23 cellular contexts compared by ENCODE assay signal in genomic region chr17:78049609-78050008, GRCh38.
A peak's percentile ranks its signal among the peaks of the same experiment; 100 is the strongest.
DNase-seq lines count a peak whose midpoint lies in the region; ATAC-seq, FAIRE-seq and TF ChIP-seq lines count a peak whose summit lies in the region.
"Had no signal": no experiment of that assay in that cellular context is flagged by ENCODE, and none has a peak within 500 bp of the region (broad histone marks: within the 10 kb centered on the region; RNA-seq: fewer than 3 reads in every experiment).

No MANE protein-coding gene starts in this region.

- H3K36me3 Mint-ChIP-seq in activated CD4-positive, alpha-beta memory T cell treated with anti-CD3 and anti-CD28 coated beads for 36 hours: peaks cover 23% of the 10 kb centered on the region
- peaks cover 32% of the 10 kb centered on the region for H3K36me3 Mint-ChIP-seq in activated CD4-positive, alpha-beta memory T cell treated with anti-CD3 and anti-CD28 coated beads, Interleukin-2, amount 10 ng/mL, durations not matched to agents 7 days and 5 days (ENCODE audit: low read depth)
- peaks cover 39% of the 10 kb centered on the region for H3K36me3 Mint-ChIP-seq in osteocyte (ENCODE audit: unreplicated experiment)

- no peak overlapping the region for H3K27ac ChIP-seq in A673 (ENCODE audit: low read depth, low read length, poor library complexity, severe bottlenecking)
- peak overlapping the region; percentile 25; the same call in 2 of the 3 replicates for H3K27ac ChIP-seq in K562 (ENCODE audit: extremely low read depth, low read depth, low read length)
- H3K27ac ChIP-seq: SJSA1 had no signal

- in situ Hi-C loops in K562 (cut with MboI): no loop called here

- H2AFZ ChIP-seq in K562 (ENCODE audit: low read depth, low read length): no peak overlapping the region

- POLR2A ChIA-PET in activated CD4-positive, alpha-beta memory T cell treated with anti-CD3 and anti-CD28 coated beads for 36 hours (lab: Charles Lee): no interaction called here
- POLR2A ChIA-PET in activated CD4-positive, alpha-beta memory T cell treated with anti-CD3 and anti-CD28 coated beads, Interleukin-2, amount 10 ng/mL, durations not matched to agents 7 days and 5 days (lab: Charles Lee): no interaction called here
- POLR2A ChIA-PET in A673 (lab: Charles Lee; ENCODE audit: low non-redundant PET): no interaction called here
- POLR2A ChIA-PET in K562 (lab: Yijun Ruan, JAX): no interaction called here

- no peak for ATAC-seq in K562
- ATAC-seq in esophagus mucosa: no peak
- ATAC-seq: Right ventricle myocardium inferior had no signal

- FAIRE-seq in K562 (lab: Jason Lieb, UNC): no peak
- FAIRE-seq: GM19239, H54 had no signal

- intact Hi-C loops in activated CD4-positive, alpha-beta memory T cell treated with anti-CD3 and anti-CD28 coated beads for 36 hours (cut with micrococcal nuclease): no loop called here
- intact Hi-C loops in A673 (cut with micrococcal nuclease; ENCODE audit: unreplicated experiment) (no loop called here), K562 (cut with micrococcal nuclease) (no loop called here)

- H3K36me3 ChIP-seq in A673 (ENCODE audit: insufficient read depth, low read length, poor library complexity, severe bottlenecking) (peaks cover 22% of the 10 kb centered on the region), K562 (ENCODE audit: control insufficient read depth, insufficient read depth, low read length) (peaks cover 21% of the 10 kb centered on the region)

- no peaks in the 10 kb centered on the region for H3K79me2 ChIP-seq in K562 (ENCODE audit: control insufficient read depth, insufficient read depth, low read length)

- peaks cover 16% of the 10 kb centered on the region for H3K4me1 ChIP-seq in A673 (ENCODE audit: insufficient read depth, low read length, poor library complexity, severe bottlenecking)
- H3K4me1 ChIP-seq in K562 (replicated peaks in 1 of 2; ENCODE audit: control insufficient read depth in 2 of 2, insufficient read depth in 2 of 2, low read length in 2 of 2): peaks cover 24 to 37% of the 10 kb centered on the region in 2 experiments; a peak in 4 of 5 replicates
- H3K4me1 ChIP-seq: SJSA1 had no signal

- H3K9me3 ChIP-seq in A673 (ENCODE audit: low read depth, low read length, poor library complexity, severe bottlenecking): no peaks in the 10 kb centered on the region
- H3K9me3 ChIP-seq in K562 (replicated peaks; ENCODE audit: control insufficient read depth, insufficient read depth, low read depth, low read length): no peaks in the 10 kb centered on the region
- H3K9me3 ChIP-seq: MG63, SJSA1 had no signal

- no peaks in the 10 kb centered on the region for H3K27me3 ChIP-seq in A673 (replicated peaks; ENCODE audit: insufficient read depth, low read depth, low read length, poor library complexity)
- H3K27me3 ChIP-seq in K562 (ENCODE audit: control insufficient read depth in 2 of 2, insufficient read depth in 2 of 2, low read length in 2 of 2): no peaks in the 10 kb centered on the region
- H3K27me3 ChIP-seq: MG63, SJSA1 had no signal

- 77% methylated on average over 2 of the region's 2 CpGs for WGBS in K562 (ENCODE audit: insufficient coverage, low coverage, missing lambda C conversion rate)

- no peaks in the 10 kb centered on the region for H3K9me3 Mint-ChIP-seq in activated CD4-positive, alpha-beta memory T cell treated with anti-CD3 and anti-CD28 coated beads for 36 hours
- H3K9me3 Mint-ChIP-seq in activated CD4-positive, alpha-beta memory T cell treated with anti-CD3 and anti-CD28 coated beads, Interleukin-2, amount 10 ng/mL, durations not matched to agents 7 days and 5 days: no peaks in the 10 kb centered on the region
- peaks cover 4% of the 10 kb centered on the region for H3K9me3 Mint-ChIP-seq in osteocyte (ENCODE audit: unreplicated experiment)
- H3K9me3 Mint-ChIP-seq: HFFc6 had no signal

- peak overlapping the region; percentile 21 for H3K27ac Mint-ChIP-seq in activated CD4-positive, alpha-beta memory T cell treated with anti-CD3 and anti-CD28 coated beads for 36 hours
- no peak overlapping the region for H3K27ac Mint-ChIP-seq in activated CD4-positive, alpha-beta memory T cell treated with anti-CD3 and anti-CD28 coated beads, Interleukin-2, amount 10 ng/mL, durations not matched to agents 7 days and 5 days
- no peak overlapping the region for H3K27ac Mint-ChIP-seq in osteocyte (ENCODE audit: unreplicated experiment)
- H3K27ac Mint-ChIP-seq: B cell, HFFc6 had no signal

- no peak for TF ChIP-seq EP300 in K562 (IDR thresholded peaks at IDR 0.05; ENCODE audit: low read length)

- H3K4me1 Mint-ChIP-seq in activated CD4-positive, alpha-beta memory T cell treated with anti-CD3 and anti-CD28 coated beads for 36 hours (ENCODE audit: low read depth): peaks cover 19% of the 10 kb centered on the region
- H3K4me1 Mint-ChIP-seq in activated CD4-positive, alpha-beta memory T cell treated with anti-CD3 and anti-CD28 coated beads, Interleukin-2, amount 10 ng/mL, durations not matched to agents 7 days and 5 days: no peaks in the 10 kb centered on the region
- no peaks in the 10 kb centered on the region for H3K4me1 Mint-ChIP-seq in osteocyte (ENCODE audit: unreplicated experiment)
- H3K4me1 Mint-ChIP-seq: B cell had no signal

- H3K4me2 ChIP-seq in K562 (ENCODE audit: insufficient read depth, low read length): no peak overlapping the region

- H3K9me1 ChIP-seq in K562 (ENCODE audit: control insufficient read depth, insufficient read depth, low read length): no peaks in the 10 kb centered on the region

- no peak for TF ChIP-seq RAD21 in K562 (CRISPR knock-in tag; conservative IDR thresholded peaks at IDR 0.05 in 1 of 2, IDR thresholded peaks at IDR 0.05 in 1 of 2)

- no peaks in the 10 kb centered on the region for H3K27me3 Mint-ChIP-seq in activated CD4-positive, alpha-beta memory T cell treated with anti-CD3 and anti-CD28 coated beads for 36 hours
- no peaks in the 10 kb centered on the region for H3K27me3 Mint-ChIP-seq in activated CD4-positive, alpha-beta memory T cell treated with anti-CD3 and anti-CD28 coated beads, Interleukin-2, amount 10 ng/mL, durations not matched to agents 7 days and 5 days
- H3K27me3 Mint-ChIP-seq in osteocyte (ENCODE audit: unreplicated experiment): no peaks in the 10 kb centered on the region
- H3K27me3 Mint-ChIP-seq: B cell had no signal

- H4K20me1 ChIP-seq in K562 (replicated peaks; ENCODE audit: control insufficient read depth, insufficient read depth, low read length): no peaks in the 10 kb centered on the region

- TF ChIP-seq POLR2A in K562 (conservative IDR thresholded peaks at IDR 0.05): no peak

- H3K9ac ChIP-seq in K562 (ENCODE audit: insufficient read depth in 1 of 2, low read depth in 2 of 2, low read length in 2 of 2): no peak overlapping the region

- no TSS peak for BruUV-seq in A673 (replicated peaks; lab: Mats Ljungman, UMichigan)
- no TSS peak for BruUV-seq in K562 (replicated peaks; lab: Mats Ljungman, UMichigan)

- DNase-seq in activated CD4-positive, alpha-beta memory T cell treated with anti-CD3 and anti-CD28 coated beads for 36 hours: no peak
- no peak for DNase-seq in activated CD4-positive, alpha-beta memory T cell treated with anti-CD3 and anti-CD28 coated beads, Interleukin-2, amount 10 ng/mL, durations not matched to agents 7 days and 5 days
- DNase-seq in A673 (ENCODE audit: low spot score): peak; percentile 17
- DNase-seq in K562 (ENCODE audit: extremely low read depth in 1 of 4, low spot score in 3 of 4): peak in 1 of 4 experiments; percentile 15
- DNase-seq in osteocyte (ENCODE audit: extremely low spot score, unreplicated experiment): peak; percentile 42
- no peak for DNase-seq in NCI-H2081 (lab: John Stamatoyannopoulos, UW)
- DNase-seq: EL, GF-D8, HFFc6, Kasumi-1, MG63, NCI-H1417, NCI-H1694 treated with DMSO at 0.1 percent for 48 hours, NCI-H2107, NCI-H446 treated with DMSO at 0.1 percent for 48 hours, NCI-H526 treated with DMSO at 0.1 percent for 48 hours had no signal

- no peak for TF ChIP-seq CTCF in A673 (conservative IDR thresholded peaks at IDR 0.05; ENCODE audit: low read depth, low read length)
- no peak for TF ChIP-seq CTCF in K562 (IDR thresholded peaks at IDR 0.05 in 2 of 3, conservative IDR thresholded peaks at IDR 0.05 in 1 of 3; ENCODE audit: insufficient read depth in 2 of 3, low read depth in 1 of 3, low read length in 3 of 3)
- no peak for TF ChIP-seq CTCF in osteocyte (IDR thresholded peaks at IDR 0.05)

- H3K4me3 ChIP-seq in A673 (ENCODE audit: low read depth, low read length, poor library complexity, severe bottlenecking) (no peak overlapping the region), K562 (no peak overlapping the region)
- H3K4me3 ChIP-seq: MG63, SJSA1 had no signal

- CTCF ChIA-PET in activated CD4-positive, alpha-beta memory T cell treated with anti-CD3 and anti-CD28 coated beads for 36 hours (lab: Charles Lee): no interaction called here
- CTCF ChIA-PET in activated CD4-positive, alpha-beta memory T cell treated with anti-CD3 and anti-CD28 coated beads, Interleukin-2, amount 10 ng/mL, durations not matched to agents 7 days and 5 days (lab: Charles Lee): no interaction called here
- CTCF ChIA-PET in A673 (lab: Charles Lee): no interaction called here
- CTCF ChIA-PET in K562 (lab: Yijun Ruan, JAX; ENCODE audit: low intra/inter-chr PET ratio): no interaction called here

- H3K4me3 Mint-ChIP-seq in activated CD4-positive, alpha-beta memory T cell treated with anti-CD3 and anti-CD28 coated beads for 36 hours: no peak overlapping the region
- H3K4me3 Mint-ChIP-seq in activated CD4-positive, alpha-beta memory T cell treated with anti-CD3 and anti-CD28 coated beads, Interleukin-2, amount 10 ng/mL, durations not matched to agents 7 days and 5 days: no peak overlapping the region
- no peak overlapping the region for H3K4me3 Mint-ChIP-seq in osteocyte (ENCODE audit: unreplicated experiment)
- H3K4me3 Mint-ChIP-seq: B cell, CD14-positive monocyte, HFFc6 had no signal

TF ChIP-seq in K562, 482 proteins besides CTCF, POLR2A, EP300 and RAD21:
- TF ChIP-seq CBFA2T3 (IDR thresholded peaks at IDR 0.05): peak; percentile 36; the same call in 1 of the 2 replicates
- TF ChIP-seq NR4A1 (CRISPR knock-in tag; IDR thresholded peaks at IDR 0.05): no peak
- TF ChIP-seq NR4A1 (tag; IDR thresholded peaks at IDR 0.05): peak; percentile 26; the same call in 1 of the 2 replicates
- TF ChIP-seq TOE1 (IDR thresholded peaks at IDR 0.05; ENCODE audit: borderline replicate concordance): no peak
- TF ChIP-seq TOE1 (CRISPR knock-in tag; IDR thresholded peaks at IDR 0.05; ENCODE audit: borderline replicate concordance, low read depth): no peak
TF ChIP-seq in K562: peak in this region for 2.

Comparison
In these comparisons a context has a peak if more than half of its experiments do, and no peak if none do; other contexts are left out.
1. DNase-seq: peak in A673 (single experiment) and osteocyte (single experiment); none in activated CD4-positive, alpha-beta memory T cell treated with anti-CD3 and anti-CD28 coated beads for 36 hours (single experiment), activated CD4-positive, alpha-beta memory T cell treated with anti-CD3 and anti-CD28 coated beads, Interleukin-2, amount 10 ng/mL, durations not matched to agents 7 days and 5 days (single experiment) and NCI-H2081 (0 of 2).